In genomic region chr3:172717493-172718088, GRCh38 we compare ENCODE assay signal across 10 cellular contexts. TPM values are rescaled to one million over a fixed set of nuclear protein-coding genes. Genes with fewer than 3 reads are reported as not detected.
A peak's percentile ranks its signal among the peaks of the same experiment; 100 is the strongest.
DNase-seq lines count a peak whose midpoint lies in the region; ATAC-seq, FAIRE-seq and TF ChIP-seq lines count a peak whose summit lies in the region.
"Had no signal": no experiment of that assay in that cellular context is flagged by ENCODE, and none has a peak within 500 bp of the region (broad histone marks: within the 10 kb centered on the region; RNA-seq: fewer than 3 reads in every experiment).

No MANE protein-coding gene starts in this region.

- no peaks in the 10 kb centered on the region for H3K4me1 Mint-ChIP-seq in activated naive CD4-positive, alpha-beta T cell treated with anti-CD3 and anti-CD28 coated beads, Interleukin-2, amount 10 ng/mL, durations not matched to agents 7 days and 5 days

- CTCF ChIA-PET in A673 (lab: Charles Lee) (interaction anchor here (0.7 to 1.0 kb wide), 3 partner anchors 9 to 84 kb away, joined by 3 read pairs; no protein-coding TSS in a partner anchor), endothelial cell of umbilical vein (lab: Charles Lee) (interaction anchor here (0.6 to 1.8 kb wide), 12 partner anchors 9 to 44 kb away, joined by 3 to 16 read pairs (median 4); partner anchors contain the start of gene ECT2)
- CTCF ChIA-PET in activated naive CD4-positive, alpha-beta T cell treated with anti-CD3 and anti-CD28 coated beads, Interleukin-2, amount 10 ng/mL, durations not matched to agents 7 days and 5 days (lab: Charles Lee) = interaction anchor here (0.8 to 1.2 kb wide), 3 partner anchors 11 to 44 kb away, joined by 3 read pairs; no protein-coding TSS in a partner anchor

- no peaks in the 10 kb centered on the region for H3K79me2 ChIP-seq in endothelial cell of umbilical vein (ENCODE audit: control insufficient read depth, insufficient read depth, low read length)

- no peaks in the 10 kb centered on the region for H3K4me1 ChIP-seq in A673 (ENCODE audit: insufficient read depth, low read length, poor library complexity, severe bottlenecking)
- H3K4me1 ChIP-seq in endothelial cell of umbilical vein (ENCODE audit: control insufficient read depth, extremely low read depth, insufficient read depth, low read length) = no peaks in the 10 kb centered on the region

- POLR2A ChIA-PET in A673 (lab: Charles Lee; ENCODE audit: low non-redundant PET) (interaction anchor here (0.6 kb wide), 1 partner anchor 632 kb away, joined by 4 read pairs; no protein-coding TSS in a partner anchor), endothelial cell of umbilical vein (lab: Charles Lee) (interaction anchor here (1.0 kb wide), 1 partner anchor 33 kb away, joined by 5 read pairs; the partner anchor contains the start of gene ECT2)

- dilution Hi-C loops in endothelial cell of umbilical vein (cut with MboI; ENCODE audit: extremely low pct_ligation_motif_present, low sequenced_read_pairs) = no loop called here

- TF ChIP-seq CTCF in A673 (conservative IDR thresholded peaks at IDR 0.05; ENCODE audit: low read depth, low read length) (peak; percentile 58), endothelial cell of umbilical vein (IDR thresholded peaks at IDR 0.05; ENCODE audit: extremely low read depth in 1 of 2, insufficient read depth in 1 of 2, low read depth in 1 of 2, low read length in 2 of 2) (peak; percentile 15 to 34)

- BruUV-seq in A673 (replicated peaks; lab: Mats Ljungman, UMichigan) (no TSS peak), endothelial cell of umbilical vein (replicated peaks; lab: Mats Ljungman, UMichigan) (no TSS peak)

- H4K20me1 ChIP-seq in endothelial cell of umbilical vein (replicated peaks; ENCODE audit: control insufficient read depth, extremely low read depth, insufficient read depth, low read length) = no peaks in the 10 kb centered on the region

- H3K27ac ChIP-seq in A673 (ENCODE audit: low read depth, low read length, poor library complexity, severe bottlenecking) (no peak overlapping the region), endothelial cell of umbilical vein (ENCODE audit: insufficient read depth, low read depth, low read length) (no peak overlapping the region)
- H3K27ac ChIP-seq: skin epidermis had no signal

- H3K9me3 ChIP-seq in A673 (ENCODE audit: low read depth, low read length, poor library complexity, severe bottlenecking) (no peaks in the 10 kb centered on the region), endothelial cell of umbilical vein (replicated peaks; ENCODE audit: control insufficient read depth, insufficient read depth, low read length) (peaks cover 3% of the 10 kb centered on the region)

- H3K4me2 ChIP-seq in endothelial cell of umbilical vein (ENCODE audit: insufficient read depth, low read length) = no peak overlapping the region

- H3K9me1 ChIP-seq in endothelial cell of umbilical vein (replicated peaks; ENCODE audit: control insufficient read depth, extremely low read depth, insufficient read depth, low read length) = no peaks in the 10 kb centered on the region

- peak; percentile 32 for DNase-seq in A673 (ENCODE audit: low spot score)
- DNase-seq in NOMO-1 (lab: John Stamatoyannopoulos, UW; ENCODE audit: unreplicated experiment in 2 of 2) = peak; percentile 21 to 66
- DNase-seq in endothelial cell of umbilical vein (ENCODE audit: low read depth, low spot score) = no peak
- no peak for DNase-seq in activated naive CD4-positive, alpha-beta T cell treated with anti-CD3 and anti-CD28 coated beads, Interleukin-2, amount 10 ng/mL, durations not matched to agents 7 days and 5 days
- no peak for DNase-seq in GDM1 (lab: John Stamatoyannopoulos, UW)
- no peak for DNase-seq in HuH-7 (ENCODE audit: low spot score)
- DNase-seq: NCI-H526 treated with DMSO at 0.1 percent for 48 hours had no signal

- no peak for TF ChIP-seq POLR2A in endothelial cell of umbilical vein (IDR thresholded peaks at IDR 0.05; ENCODE audit: low read depth, low read length)

- no peak overlapping the region for H3K4me3 ChIP-seq in A673 (ENCODE audit: low read depth, low read length, poor library complexity, severe bottlenecking)
- no peak overlapping the region for H3K4me3 ChIP-seq in endothelial cell of umbilical vein (replicated peaks in 1 of 3; ENCODE audit: insufficient read depth in 1 of 3, low read depth in 1 of 3, low read length in 3 of 3)
- H3K4me3 ChIP-seq: skin epidermis had no signal

- H3K4me3 Mint-ChIP-seq in activated naive CD4-positive, alpha-beta T cell treated with anti-CD3 and anti-CD28 coated beads, Interleukin-2, amount 10 ng/mL, durations not matched to agents 7 days and 5 days = no peak overlapping the region

- peak; percentile 48 for FAIRE-seq in endothelial cell of umbilical vein (lab: Jason Lieb, UNC)

- H3K36me3 Mint-ChIP-seq in activated naive CD4-positive, alpha-beta T cell treated with anti-CD3 and anti-CD28 coated beads, Interleukin-2, amount 10 ng/mL, durations not matched to agents 7 days and 5 days = no peaks in the 10 kb centered on the region

- no peak overlapping the region for H3K27ac Mint-ChIP-seq in activated naive CD4-positive, alpha-beta T cell treated with anti-CD3 and anti-CD28 coated beads, Interleukin-2, amount 10 ng/mL, durations not matched to agents 7 days and 5 days

- intact Hi-C loops in A673 (cut with micrococcal nuclease; ENCODE audit: unreplicated experiment) (no loop called here), endothelial cell of umbilical vein (cut with micrococcal nuclease) (no loop called here)

- H3K36me3 ChIP-seq in A673 (ENCODE audit: insufficient read depth, low read length, poor library complexity, severe bottlenecking) = no peaks in the 10 kb centered on the region
- H3K36me3 ChIP-seq in endothelial cell of umbilical vein (ENCODE audit: control insufficient read depth in 2 of 2, extremely low read depth in 1 of 2, insufficient read depth in 2 of 2, low read length in 2 of 2) = no peaks in the 10 kb centered on the region

- H3K9ac ChIP-seq in endothelial cell of umbilical vein (replicated peaks; ENCODE audit: extremely low read depth, insufficient read depth, low read length) = no peak overlapping the region

- peaks cover 12% of the 10 kb centered on the region for H3K27me3 Mint-ChIP-seq in activated naive CD4-positive, alpha-beta T cell treated with anti-CD3 and anti-CD28 coated beads, Interleukin-2, amount 10 ng/mL, durations not matched to agents 7 days and 5 days

- no peaks in the 10 kb centered on the region for H3K27me3 ChIP-seq in A673 (replicated peaks; ENCODE audit: insufficient read depth, low read depth, low read length, poor library complexity)
- no peaks in the 10 kb centered on the region for H3K27me3 ChIP-seq in endothelial cell of umbilical vein (ENCODE audit: control insufficient read depth in 2 of 2, insufficient read depth in 2 of 2, low read length in 2 of 2)

- no peak overlapping the region for H2AFZ ChIP-seq in endothelial cell of umbilical vein (ENCODE audit: low read depth, low read length)

- peak; percentile 54 for ATAC-seq in GM18909 (IDR thresholded peaks at IDR 0.05; ENCODE audit: poor library complexity, unreplicated experiment)
- ATAC-seq in HG03095 (IDR thresholded peaks at IDR 0.05; ENCODE audit: unreplicated experiment) = no peak

- no peaks in the 10 kb centered on the region for H3K9me3 Mint-ChIP-seq in activated naive CD4-positive, alpha-beta T cell treated with anti-CD3 and anti-CD28 coated beads, Interleukin-2, amount 10 ng/mL, durations not matched to agents 7 days and 5 days

TF ChIP-seq in endothelial cell of umbilical vein, 7 proteins besides CTCF, POLR2A, EP300 and RAD21:
- TF ChIP-seq FOS (IDR thresholded peaks at IDR 0.05; ENCODE audit: borderline replicate concordance, insufficient read depth, low read length) (no peak), POLR2AphosphoS5 (IDR thresholded peaks at IDR 0.05; ENCODE audit: insufficient read depth, low read depth, low read length) (no peak), MYC (IDR thresholded peaks at IDR 0.05; ENCODE audit: low read depth, low read length) (no peak), JUN (IDR thresholded peaks at IDR 0.05; ENCODE audit: borderline replicate concordance, insufficient read depth, insufficient read length, low read depth) (no peak), GATA2 (IDR thresholded peaks at IDR 0.05; ENCODE audit: insufficient read depth, insufficient read length, low read depth, low read length) (no peak), MAX (IDR thresholded peaks at IDR 0.05; ENCODE audit: insufficient read depth, insufficient read length) (no peak), EZH2 (IDR thresholded peaks at IDR 0.05; ENCODE audit: borderline replicate concordance, low read depth, low read length, severe bottlenecking) (no peak)

RNA-seq across cellular contexts. Expression of gene NCEH1, which starts 6.7 kb away (rescaled TPM):
- total RNA-seq in A673 (2021) (3.3 and 3.5 TPM in 2 replicates), endothelial cell of umbilical vein (20.3 and 20.5 TPM in 2 replicates)
- 9.6 and 10.0 TPM in 2 replicates for polyA plus RNA-seq in endothelial cell of umbilical vein
- polyA plus RNA-seq in endothelial cell of umbilical vein (2011; cell fraction: cytosol; rRNA removed) = 9.1 and 11.1 TPM in 2 replicates
- 6.5 and 9.6 TPM in 2 replicates for polyA plus RNA-seq in endothelial cell of umbilical vein (2011; cell fraction: nucleus; rRNA removed)
- 17.8 and 30.8 TPM in 2 replicates for polyA plus RNA-seq in endothelial cell of umbilical vein (2012)
- 17.8 and 22.3 TPM in 2 replicates for polyA minus RNA-seq in endothelial cell of umbilical vein
- 27.7 TPM for polyA minus RNA-seq in endothelial cell of umbilical vein (2011; cell fraction: cytosol; rRNA and poly(A)+ RNA removed)
- 9.4 and 14.1 TPM in 2 replicates for polyA minus RNA-seq in endothelial cell of umbilical vein (2011; cell fraction: nucleus; rRNA and poly(A)+ RNA removed)

RNA-seq across cellular contexts. Expression of gene ECT2, which starts 32.9 kb away (rescaled TPM):
- total RNA-seq in A673 (2021) = 98.5 and 102 TPM in 2 replicates
- 44.7 and 47.5 TPM in 2 replicates for total RNA-seq in endothelial cell of umbilical vein
- polyA plus RNA-seq in endothelial cell of umbilical vein = 7.2 and 10.3 TPM in 2 replicates
- polyA plus RNA-seq in endothelial cell of umbilical vein (2011; cell fraction: cytosol; rRNA removed) = 14.5 and 15.7 TPM in 2 replicates
- polyA plus RNA-seq in endothelial cell of umbilical vein (2011; cell fraction: nucleus; rRNA removed) = 27.8 and 42.4 TPM in 2 replicates
- 15.1 and 28.3 TPM in 2 replicates for polyA plus RNA-seq in endothelial cell of umbilical vein (2012)
- polyA minus RNA-seq in endothelial cell of umbilical vein = 18.8 and 24.8 TPM in 2 replicates
- polyA minus RNA-seq in endothelial cell of umbilical vein (2011; cell fraction: cytosol; rRNA and poly(A)+ RNA removed) = 73.0 TPM
- 54.5 and 87.6 TPM in 2 replicates for polyA minus RNA-seq in endothelial cell of umbilical vein (2011; cell fraction: nucleus; rRNA and poly(A)+ RNA removed)

Comparison
In these comparisons a context has a peak if more than half of its experiments do, and no peak if none do; other contexts are left out.
1. DNase-seq: peak in A673 (single experiment) and NOMO-1 (2 of 2); none in endothelial cell of umbilical vein (single experiment), activated naive CD4-positive, alpha-beta T cell treated with anti-CD3 and anti-CD28 coated beads, Interleukin-2, amount 10 ng/mL, durations not matched to agents 7 days and 5 days (single experiment), GDM1 (single experiment) and HuH-7 (single experiment).